ENCODE assay signal across 22 cellular contexts in genomic region chr15:71127083-71127482, GRCh38. TPM values are rescaled to one million over a fixed set of nuclear protein-coding genes. Genes with fewer than 3 reads are reported as not detected.
"Had no signal": no experiment of that assay in that cellular context is flagged by ENCODE, and none has a peak within 500 bp of the region (broad histone marks: within the 10 kb centered on the region; RNA-seq: fewer than 3 reads in every experiment).

No MANE protein-coding gene starts in this region.

- H3K4me1 ChIP-seq: parathyroid adenoma, spleen, upper lobe of right lung, uterus had no signal

- H3K36me3 ChIP-seq: neural progenitor cell, sigmoid colon, spleen, transverse colon, upper lobe of right lung, uterus had no signal

- FAIRE-seq: frontal cortex, islet of Langerhans had no signal

- ATAC-seq: naive thymus-derived CD4-positive, alpha-beta T cell; right cardiac atrium; stimulated activated memory B cell treated with anti-CD40 and anti-IgM and Interleukin-4, amounts not matched to agents 10 μg/mL and 1 μg/mL and 100 μg/mL, for 72 hours; stimulated activated naive CD8-positive, alpha-beta T cell treated with anti-CD3 and anti-CD28 coated beads, Interleukin-15, Interleukin-2, amounts not matched to agents 100 U/mL and 50 U/mL, for 24 hours; upper lobe of right lung had no signal

- H3K9me3 ChIP-seq: sigmoid colon, spleen, transverse colon, upper lobe of right lung, uterus had no signal

- H3K4me3 ChIP-seq: coronary artery, neural progenitor cell, sigmoid colon, skin epidermis, spleen, transverse colon, upper lobe of right lung, uterus had no signal

- H3K27ac ChIP-seq: coronary artery, neural progenitor cell, parathyroid adenoma, sigmoid colon, skin epidermis, spleen, transverse colon, upper lobe of right lung, uterus had no signal

- DNase-seq: dermis blood vessel endothelial cell; effector memory CD4-positive, alpha-beta T cell; head of caudate nucleus; hippocampal formation; kidney glomerular epithelial cell; mesenchymal stem cell; naive thymus-derived CD4-positive, alpha-beta T cell; right cardiac atrium; sigmoid colon; spleen; stimulated activated CD4-positive, alpha-beta T cell treated with anti-CD3 and anti-CD28 coated beads, Interleukin-4, amount 100 ng/mL, for 4 hours; stimulated activated naive CD8-positive, alpha-beta T cell treated with anti-CD3 and anti-CD28 coated beads, Interleukin-15, Interleukin-2, amounts not matched to agents 100 U/mL and 50 U/mL, for 24 hours; transverse colon; upper lobe of right lung; uterus had no signal

- H3K27me3 ChIP-seq: neural progenitor cell, sigmoid colon, transverse colon, upper lobe of right lung, uterus had no signal

RNA-seq across cellular contexts. Expression of gene THSD4, which starts 11.8 kb away (rescaled TPM):
- total RNA-seq: naive thymus-derived CD4-positive, alpha-beta T cell had no signal
